7 cellular contexts compared by ENCODE assay signal in the genomic region with DNA sequence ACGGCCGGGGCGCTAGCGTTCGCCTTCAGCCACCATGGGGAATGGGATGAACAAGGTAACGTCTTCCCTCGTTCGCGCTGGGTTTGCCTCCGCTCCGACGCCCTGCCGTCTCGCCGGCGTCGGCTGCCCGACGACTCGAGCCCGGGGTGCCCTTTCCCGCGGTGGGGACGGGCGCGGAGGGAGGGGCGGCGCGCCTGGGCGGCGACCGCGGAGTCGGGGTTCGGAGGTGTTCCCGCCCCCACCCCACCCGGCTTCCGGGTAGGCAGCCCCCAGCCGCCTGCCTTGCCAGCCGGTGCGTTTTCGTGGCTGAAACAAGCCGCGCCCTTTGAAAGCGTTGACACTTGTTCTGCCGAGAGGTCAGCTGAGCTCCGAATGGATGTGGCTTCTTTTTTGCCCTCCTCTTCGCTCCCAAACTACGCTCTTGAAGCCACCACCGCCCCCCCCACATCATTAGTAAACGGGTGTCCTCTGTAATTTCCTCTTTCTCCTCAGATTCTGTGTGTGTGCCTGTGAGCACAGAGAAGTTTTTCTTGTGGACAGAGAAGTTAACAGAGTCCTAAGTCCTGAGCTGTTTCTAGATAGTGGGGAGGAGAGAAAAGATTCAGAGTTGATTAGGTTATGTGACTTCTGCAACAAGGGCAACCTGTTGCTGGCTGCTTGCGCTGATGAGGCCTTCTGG. TPM values are rescaled to one million over a fixed set of nuclear protein-coding genes. Genes with fewer than 3 reads are reported as not detected.
A peak's percentile ranks its signal among the peaks of the same experiment; 100 is the strongest.
DNase-seq lines count a peak whose midpoint lies in the region; ATAC-seq lines count a peak whose summit lies in the region.

No MANE protein-coding gene starts in this region.

- POLR2A ChIA-PET in activated CD4-positive, alpha-beta T cell treated with anti-CD3 and anti-CD28 coated beads for 36 hours (lab: Charles Lee): interaction anchor here (0.7 to 1.8 kb wide), 5 partner anchors 20 to 112 kb away, joined by 4 to 7 read pairs (median 6); no protein-coding TSS in a partner anchor

- H3K36me3 ChIP-seq in effector memory CD4-positive, alpha-beta T cell (ENCODE audit: control insufficient read depth, insufficient read depth, low read length): no peaks in the 10 kb centered on the region
- H3K36me3 ChIP-seq in mucosa of rectum (ENCODE audit: control insufficient read depth in 2 of 2, insufficient read depth in 2 of 2, low read length in 2 of 2): no peaks in the 10 kb centered on the region

- H3K27me3 ChIP-seq in effector memory CD4-positive, alpha-beta T cell (replicated peaks; ENCODE audit: control insufficient read depth, insufficient read depth, low read length, poor library complexity, severe bottlenecking): no peaks in the 10 kb centered on the region
- H3K27me3 ChIP-seq in mucosa of rectum (ENCODE audit: control insufficient read depth in 2 of 2, insufficient read depth in 2 of 2, low read length in 2 of 2): no peaks in the 10 kb centered on the region

- H3K9ac ChIP-seq in mucosa of rectum (ENCODE audit: low read depth in 1 of 2, low read length in 2 of 2): peak overlapping the region; percentile 88 to 96

- peaks cover 4% of the 10 kb centered on the region for H3K36me3 Mint-ChIP-seq in activated CD4-positive, alpha-beta T cell treated with anti-CD3 and anti-CD28 coated beads for 36 hours (ENCODE audit: low read depth)

- H3K9me3 ChIP-seq in effector memory CD4-positive, alpha-beta T cell (ENCODE audit: control insufficient read depth, low read length): no peaks in the 10 kb centered on the region
- no peaks in the 10 kb centered on the region for H3K9me3 ChIP-seq in mucosa of rectum (ENCODE audit: control insufficient read depth in 2 of 2, low read length in 2 of 2)

- H3K27me3 Mint-ChIP-seq in activated CD4-positive, alpha-beta T cell treated with anti-CD3 and anti-CD28 coated beads for 36 hours: no peaks in the 10 kb centered on the region

- intact Hi-C loops in activated CD4-positive, alpha-beta T cell treated with anti-CD3 and anti-CD28 coated beads for 36 hours (cut with DNase I, micrococcal nuclease): loop anchor here (1.0 to 5.0 kb wide), 18 partner anchors 27 to 400 kb away; a partner anchor contains a TSS

- peaks cover 60% of the 10 kb centered on the region for H3K4me1 Mint-ChIP-seq in activated CD4-positive, alpha-beta T cell treated with anti-CD3 and anti-CD28 coated beads for 36 hours

- peak overlapping the region; percentile 93 for H3K27ac Mint-ChIP-seq in activated CD4-positive, alpha-beta T cell treated with anti-CD3 and anti-CD28 coated beads for 36 hours

- H3K4me3 Mint-ChIP-seq in activated CD4-positive, alpha-beta T cell treated with anti-CD3 and anti-CD28 coated beads for 36 hours: peak overlapping the region; percentile 81

- peak overlapping the region; percentile 64 for H3K4me3 ChIP-seq in effector memory CD4-positive, alpha-beta T cell (ENCODE audit: insufficient read depth, low read depth, low read length, poor library complexity, severe bottlenecking)
- peak overlapping the region; percentile 74 to 88 for H3K4me3 ChIP-seq in mucosa of rectum (ENCODE audit: low read length in 2 of 2)

- DNase-seq in GM19238 (ENCODE audit: insufficient read length, low spot score) (peak; percentile 69), D341Med (ENCODE audit: low spot score) (no peak)
- DNase-seq in activated CD4-positive, alpha-beta T cell treated with anti-CD3 and anti-CD28 coated beads for 36 hours: peak; percentile 88
- DNase-seq in effector memory CD4-positive, alpha-beta T cell: peak; percentile 69 to 74 (median 70)
- DNase-seq in stimulated activated CD8-positive, alpha-beta memory T cell treated with anti-CD3 and anti-CD28 coated beads, Interleukin-7, amount 100 ng/mL, for 24 hours (ENCODE audit: low read depth): peak; percentile 40

- CTCF ChIA-PET in activated CD4-positive, alpha-beta T cell treated with anti-CD3 and anti-CD28 coated beads for 36 hours (lab: Charles Lee): interaction anchor here (0.5 to 1.4 kb wide), 8 partner anchors 8 to 360 kb away, joined by 3 to 5 read pairs (median 3); no protein-coding TSS in a partner anchor

- H3K27ac ChIP-seq in effector memory CD4-positive, alpha-beta T cell (ENCODE audit: insufficient read depth, low read length, poor library complexity, severe bottlenecking): peak overlapping the region; percentile 86
- peak overlapping the region; percentile 94 to 99 for H3K27ac ChIP-seq in mucosa of rectum (ENCODE audit: low read depth in 2 of 2, low read length in 2 of 2)

- H3K4me1 ChIP-seq in effector memory CD4-positive, alpha-beta T cell (ENCODE audit: control insufficient read depth, insufficient read depth, low read length, poor library complexity, severe bottlenecking): peaks cover 16% of the 10 kb centered on the region
- peaks cover 12 to 25% of the 10 kb centered on the region in 2 donors for H3K4me1 ChIP-seq in mucosa of rectum (ENCODE audit: control insufficient read depth in 2 of 2, insufficient read depth in 2 of 2, low read length in 2 of 2)

- no peaks in the 10 kb centered on the region for H3K9me3 Mint-ChIP-seq in activated CD4-positive, alpha-beta T cell treated with anti-CD3 and anti-CD28 coated beads for 36 hours (ENCODE audit: low read depth)

- ATAC-seq in HG03280 (IDR thresholded peaks at IDR 0.05; ENCODE audit: unreplicated experiment): peak; percentile 36
- ATAC-seq in activated CD4-positive, alpha-beta T cell treated with anti-CD3 and anti-CD28 coated beads for 36 hours: peak; percentile 38

RNA-seq across cellular contexts. Expression of a gene that starts 0.4 kb away (rescaled TPM):
- 10 to 100 TPM; 33.2 to 33.7 TPM for total RNA-seq in activated CD4-positive, alpha-beta T cell treated with anti-CD3 and anti-CD28 coated beads for 36 hours
